Comparison of ENCODE assay signal across 1 cellular context in the genomic region with DNA sequence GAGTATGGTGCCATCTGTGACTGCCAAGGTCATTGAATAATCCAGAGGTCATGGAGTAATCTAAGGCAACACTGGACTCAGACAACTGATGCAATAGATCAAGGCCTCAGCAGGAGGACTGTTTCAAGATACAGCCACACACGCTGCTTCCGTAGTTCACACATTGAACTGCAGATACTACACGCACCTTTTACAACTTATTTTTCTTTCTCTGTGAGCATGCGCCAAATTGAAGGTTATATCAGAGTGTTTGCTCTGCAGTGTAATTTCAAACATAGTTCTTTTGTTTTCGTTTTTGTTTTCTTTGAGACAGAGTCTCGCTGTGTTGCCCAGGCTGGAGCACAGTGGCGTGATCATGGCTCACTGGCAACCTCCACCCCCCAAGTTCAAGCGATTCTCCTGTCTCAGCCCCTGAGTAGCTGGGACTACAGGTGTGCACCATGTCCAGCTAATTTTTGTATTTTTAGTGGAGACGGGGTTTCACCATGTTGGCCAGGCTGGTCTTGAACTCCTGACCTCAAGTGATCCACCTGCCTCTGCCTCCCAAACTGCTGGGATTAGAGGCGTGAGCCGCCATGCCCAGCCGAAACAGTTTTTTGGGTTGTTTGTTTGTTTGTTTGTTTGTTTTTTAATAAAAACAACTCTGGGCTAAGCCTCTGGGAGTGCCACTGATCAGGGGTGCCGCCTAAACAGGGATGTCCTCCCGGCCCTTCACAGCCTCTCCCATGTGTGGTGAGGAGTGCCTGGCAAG.
TF ChIP-seq lines count a peak whose summit lies in the region.

No MANE protein-coding gene starts in this region.

TF ChIP-seq in HepG2, 621 proteins besides CTCF, POLR2A, EP300 and RAD21 (continued from another document and continues in another):
- TF ChIP-seq, protein P1, sequence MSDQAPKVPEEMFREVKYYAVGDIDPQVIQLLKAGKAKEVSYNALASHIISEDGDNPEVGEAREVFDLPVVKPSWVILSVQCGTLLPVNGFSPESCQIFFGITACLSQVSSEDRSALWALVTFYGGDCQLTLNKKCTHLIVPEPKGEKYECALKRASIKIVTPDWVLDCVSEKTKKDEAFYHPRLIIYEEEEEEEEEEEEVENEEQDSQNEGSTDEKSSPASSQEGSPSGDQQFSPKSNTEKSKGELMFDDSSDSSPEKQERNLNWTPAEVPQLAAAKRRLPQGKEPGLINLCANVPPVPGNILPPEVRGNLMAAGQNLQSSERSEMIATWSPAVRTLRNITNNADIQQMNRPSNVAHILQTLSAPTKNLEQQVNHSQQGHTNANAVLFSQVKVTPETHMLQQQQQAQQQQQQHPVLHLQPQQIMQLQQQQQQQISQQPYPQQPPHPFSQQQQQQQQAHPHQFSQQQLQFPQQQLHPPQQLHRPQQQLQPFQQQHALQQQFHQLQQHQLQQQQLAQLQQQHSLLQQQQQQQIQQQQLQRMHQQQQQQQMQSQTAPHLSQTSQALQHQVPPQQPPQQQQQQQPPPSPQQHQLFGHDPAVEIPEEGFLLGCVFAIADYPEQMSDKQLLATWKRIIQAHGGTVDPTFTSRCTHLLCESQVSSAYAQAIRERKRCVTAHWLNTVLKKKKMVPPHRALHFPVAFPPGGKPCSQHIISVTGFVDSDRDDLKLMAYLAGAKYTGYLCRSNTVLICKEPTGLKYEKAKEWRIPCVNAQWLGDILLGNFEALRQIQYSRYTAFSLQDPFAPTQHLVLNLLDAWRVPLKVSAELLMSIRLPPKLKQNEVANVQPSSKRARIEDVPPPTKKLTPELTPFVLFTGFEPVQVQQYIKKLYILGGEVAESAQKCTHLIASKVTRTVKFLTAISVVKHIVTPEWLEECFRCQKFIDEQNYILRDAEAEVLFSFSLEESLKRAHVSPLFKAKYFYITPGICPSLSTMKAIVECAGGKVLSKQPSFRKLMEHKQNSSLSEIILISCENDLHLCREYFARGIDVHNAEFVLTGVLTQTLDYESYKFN (CRISPR knock-in tag; conservative IDR thresholded peaks at IDR 0.05): peak; percentile 83
- peak; percentile 90 for TF ChIP-seq ZGPAT (CRISPR knock-in tag; IDR thresholded peaks at IDR 0.05)
- TF ChIP-seq SOX6 (IDR thresholded peaks at IDR 0.05): no peak
- peak; percentile 98 for TF ChIP-seq SOX6 (CRISPR knock-in tag; IDR thresholded peaks at IDR 0.05)
- no peak for TF ChIP-seq NFE2 (CRISPR knock-in tag; IDR thresholded peaks at IDR 0.05)
- TF ChIP-seq ZNF414 (CRISPR knock-in tag; IDR thresholded peaks at IDR 0.05): peak; percentile 92; the same call in 1 of the 2 replicates
- peak; percentile 95 for TF ChIP-seq KDM4B (CRISPR knock-in tag; IDR thresholded peaks at IDR 0.05)
- TF ChIP-seq, protein P2, sequence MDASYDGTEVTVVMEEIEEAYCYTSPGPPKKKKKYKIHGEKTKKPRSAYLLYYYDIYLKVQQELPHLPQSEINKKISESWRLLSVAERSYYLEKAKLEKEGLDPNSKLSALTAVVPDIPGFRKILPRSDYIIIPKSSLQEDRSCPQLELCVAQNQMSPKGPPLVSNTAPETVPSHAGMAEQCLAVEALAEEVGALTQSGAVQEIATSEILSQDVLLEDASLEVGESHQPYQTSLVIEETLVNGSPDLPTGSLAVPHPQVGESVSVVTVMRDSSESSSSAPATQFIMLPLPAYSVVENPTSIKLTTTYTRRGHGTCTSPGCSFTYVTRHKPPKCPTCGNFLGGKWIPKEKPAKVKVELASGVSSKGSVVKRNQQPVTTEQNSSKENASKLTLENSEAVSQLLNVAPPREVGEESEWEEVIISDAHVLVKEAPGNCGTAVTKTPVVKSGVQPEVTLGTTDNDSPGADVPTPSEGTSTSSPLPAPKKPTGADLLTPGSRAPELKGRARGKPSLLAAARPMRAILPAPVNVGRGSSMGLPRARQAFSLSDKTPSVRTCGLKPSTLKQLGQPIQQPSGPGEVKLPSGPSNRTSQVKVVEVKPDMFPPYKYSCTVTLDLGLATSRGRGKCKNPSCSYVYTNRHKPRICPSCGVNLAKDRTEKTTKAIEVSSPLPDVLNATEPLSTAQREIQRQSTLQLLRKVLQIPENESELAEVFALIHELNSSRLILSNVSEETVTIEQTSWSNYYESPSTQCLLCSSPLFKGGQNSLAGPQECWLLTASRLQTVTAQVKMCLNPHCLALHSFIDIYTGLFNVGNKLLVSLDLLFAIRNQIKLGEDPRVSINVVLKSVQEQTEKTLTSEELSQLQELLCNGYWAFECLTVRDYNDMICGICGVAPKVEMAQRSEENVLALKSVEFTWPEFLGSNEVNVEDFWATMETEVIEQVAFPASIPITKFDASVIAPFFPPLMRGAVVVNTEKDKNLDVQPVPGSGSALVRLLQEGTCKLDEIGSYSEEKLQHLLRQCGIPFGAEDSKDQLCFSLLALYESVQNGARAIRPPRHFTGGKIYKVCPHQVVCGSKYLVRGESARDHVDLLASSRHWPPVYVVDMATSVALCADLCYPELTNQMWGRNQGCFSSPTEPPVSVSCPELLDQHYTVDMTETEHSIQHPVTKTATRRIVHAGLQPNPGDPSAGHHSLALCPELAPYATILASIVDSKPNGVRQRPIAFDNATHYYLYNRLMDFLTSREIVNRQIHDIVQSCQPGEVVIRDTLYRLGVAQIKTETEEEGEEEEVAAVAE (CRISPR knock-in tag; IDR thresholded peaks at IDR 0.05; ENCODE audit: borderline replicate concordance): peak; percentile 69; the same call in 1 of the 2 replicates
- TF ChIP-seq SMAD3 (CRISPR knock-in tag; IDR thresholded peaks at IDR 0.05): peak; percentile 93; the same call in 1 of the 2 replicates
- peak; percentile 88 for TF ChIP-seq ZNF331 (CRISPR knock-in tag; IDR thresholded peaks at IDR 0.05)
- TF ChIP-seq, protein P3, sequence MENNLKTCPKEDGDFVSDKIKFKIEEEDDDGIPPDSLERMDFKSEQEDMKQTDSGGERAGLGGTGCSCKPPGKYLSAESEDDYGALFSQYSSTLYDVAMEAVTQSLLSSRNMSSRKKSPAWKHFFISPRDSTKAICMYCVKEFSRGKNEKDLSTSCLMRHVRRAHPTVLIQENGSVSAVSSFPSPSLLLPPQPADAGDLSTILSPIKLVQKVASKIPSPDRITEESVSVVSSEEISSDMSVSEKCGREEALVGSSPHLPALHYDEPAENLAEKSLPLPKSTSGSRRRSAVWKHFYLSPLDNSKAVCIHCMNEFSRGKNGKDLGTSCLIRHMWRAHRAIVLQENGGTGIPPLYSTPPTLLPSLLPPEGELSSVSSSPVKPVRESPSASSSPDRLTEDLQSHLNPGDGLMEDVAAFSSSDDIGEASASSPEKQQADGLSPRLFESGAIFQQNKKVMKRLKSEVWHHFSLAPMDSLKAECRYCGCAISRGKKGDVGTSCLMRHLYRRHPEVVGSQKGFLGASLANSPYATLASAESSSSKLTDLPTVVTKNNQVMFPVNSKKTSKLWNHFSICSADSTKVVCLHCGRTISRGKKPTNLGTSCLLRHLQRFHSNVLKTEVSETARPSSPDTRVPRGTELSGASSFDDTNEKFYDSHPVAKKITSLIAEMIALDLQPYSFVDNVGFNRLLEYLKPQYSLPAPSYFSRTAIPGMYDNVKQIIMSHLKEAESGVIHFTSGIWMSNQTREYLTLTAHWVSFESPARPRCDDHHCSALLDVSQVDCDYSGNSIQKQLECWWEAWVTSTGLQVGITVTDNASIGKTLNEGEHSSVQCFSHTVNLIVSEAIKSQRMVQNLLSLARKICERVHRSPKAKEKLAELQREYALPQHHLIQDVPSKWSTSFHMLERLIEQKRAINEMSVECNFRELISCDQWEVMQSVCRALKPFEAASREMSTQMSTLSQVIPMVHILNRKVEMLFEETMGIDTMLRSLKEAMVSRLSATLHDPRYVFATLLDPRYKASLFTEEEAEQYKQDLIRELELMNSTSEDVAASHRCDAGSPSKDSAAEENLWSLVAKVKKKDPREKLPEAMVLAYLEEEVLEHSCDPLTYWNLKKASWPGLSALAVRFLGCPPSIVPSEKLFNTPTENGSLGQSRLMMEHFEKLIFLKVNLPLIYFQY (CRISPR knock-in tag; IDR thresholded peaks at IDR 0.05; ENCODE audit: borderline replicate concordance): peak; percentile 40; the same call in 1 of the 2 replicates
- TF ChIP-seq YEATS4 (CRISPR knock-in tag; IDR thresholded peaks at IDR 0.05; ENCODE audit: borderline replicate concordance): peak; percentile 70
- peak; percentile 100 for TF ChIP-seq ESRRA (CRISPR knock-in tag; IDR thresholded peaks at IDR 0.05; ENCODE audit: low read depth)
- no peak for TF ChIP-seq TOPORS (CRISPR knock-in tag; IDR thresholded peaks at IDR 0.05)
- TF ChIP-seq RFXANK (CRISPR knock-in tag; IDR thresholded peaks at IDR 0.05): no peak; the same call in 1 of the 2 replicates
- TF ChIP-seq ZNF644 (CRISPR knock-in tag; IDR thresholded peaks at IDR 0.05; ENCODE audit: low read depth): peak; percentile 88
- TF ChIP-seq FLYWCH1 (CRISPR knock-in tag; IDR thresholded peaks at IDR 0.05): no peak
- TF ChIP-seq HMG20A (CRISPR knock-in tag; IDR thresholded peaks at IDR 0.05; ENCODE audit: borderline replicate concordance): peak; percentile 93
- peak; percentile 80 for TF ChIP-seq THAP11 (CRISPR knock-in tag; IDR thresholded peaks at IDR 0.05)
- TF ChIP-seq ZBTB43 (CRISPR knock-in tag; conservative IDR thresholded peaks at IDR 0.05): peak; percentile 61
- TF ChIP-seq SRY (CRISPR knock-in tag; IDR thresholded peaks at IDR 0.05): peak; percentile 85; the same call in 1 of the 2 replicates
- no peak for TF ChIP-seq FOSL1 (CRISPR knock-in tag; IDR thresholded peaks at IDR 0.05; ENCODE audit: borderline replicate concordance)
- no peak for TF ChIP-seq ZNF256 (CRISPR knock-in tag; conservative IDR thresholded peaks at IDR 0.05)
- 0 out of 3 replicates have a peak, but pooled peaks have one; percentile 37 for TF ChIP-seq MXI1 (IDR thresholded peaks at IDR 0.05; ENCODE audit: borderline replicate concordance, low read depth, low read length)
- TF ChIP-seq, protein P4, sequence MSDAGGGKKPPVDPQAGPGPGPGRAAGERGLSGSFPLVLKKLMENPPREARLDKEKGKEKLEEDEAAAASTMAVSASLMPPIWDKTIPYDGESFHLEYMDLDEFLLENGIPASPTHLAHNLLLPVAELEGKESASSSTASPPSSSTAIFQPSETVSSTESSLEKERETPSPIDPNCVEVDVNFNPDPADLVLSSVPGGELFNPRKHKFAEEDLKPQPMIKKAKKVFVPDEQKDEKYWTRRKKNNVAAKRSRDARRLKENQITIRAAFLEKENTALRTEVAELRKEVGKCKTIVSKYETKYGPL (CRISPR knock-in tag; IDR thresholded peaks at IDR 0.05): no peak
- no peak; the same call in 1 of the 2 replicates for TF ChIP-seq CAMTA2 (CRISPR knock-in tag; IDR thresholded peaks at IDR 0.05; ENCODE audit: borderline replicate concordance)
- TF ChIP-seq NAIF1 (CRISPR knock-in tag; IDR thresholded peaks at IDR 0.05; ENCODE audit: borderline replicate concordance): peak; percentile 85; the same call in 1 of the 2 replicates
- TF ChIP-seq HNF4A (CRISPR knock-in tag; IDR thresholded peaks at IDR 0.05): peak; percentile 99
- TF ChIP-seq, protein P5, sequence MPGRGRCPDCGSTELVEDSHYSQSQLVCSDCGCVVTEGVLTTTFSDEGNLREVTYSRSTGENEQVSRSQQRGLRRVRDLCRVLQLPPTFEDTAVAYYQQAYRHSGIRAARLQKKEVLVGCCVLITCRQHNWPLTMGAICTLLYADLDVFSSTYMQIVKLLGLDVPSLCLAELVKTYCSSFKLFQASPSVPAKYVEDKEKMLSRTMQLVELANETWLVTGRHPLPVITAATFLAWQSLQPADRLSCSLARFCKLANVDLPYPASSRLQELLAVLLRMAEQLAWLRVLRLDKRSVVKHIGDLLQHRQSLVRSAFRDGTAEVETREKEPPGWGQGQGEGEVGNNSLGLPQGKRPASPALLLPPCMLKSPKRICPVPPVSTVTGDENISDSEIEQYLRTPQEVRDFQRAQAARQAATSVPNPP (CRISPR knock-in tag; IDR thresholded peaks at IDR 0.05): no peak
- TF ChIP-seq DBP (CRISPR knock-in tag; IDR thresholded peaks at IDR 0.05; ENCODE audit: not compliant biosample characterization): no peak
- peak; percentile 87 for TF ChIP-seq ZNF788 (CRISPR knock-in tag; IDR thresholded peaks at IDR 0.05; ENCODE audit: borderline replicate concordance)
- no peak for TF ChIP-seq DMAP1 (CRISPR knock-in tag; IDR thresholded peaks at IDR 0.05)
- TF ChIP-seq WIZ (CRISPR knock-in tag; IDR thresholded peaks at IDR 0.05): 0 out of 2 replicates have a peak, but pooled peaks have one; percentile 46
- TF ChIP-seq NFATC3 (CRISPR knock-in tag; IDR thresholded peaks at IDR 0.05): no peak
- TF ChIP-seq EHMT2 (IDR thresholded peaks at IDR 0.05; ENCODE audit: borderline replicate concordance, low read depth, low read length): no peak
